Comparison of ENCODE assay signal across 8 cellular contexts in genomic region chr6:18264338-18265098, GRCh38. TPM values are rescaled to one million over a fixed set of nuclear protein-coding genes. Genes with fewer than 3 reads are reported as not detected.
DNase-seq lines count a peak whose midpoint lies in the region; ATAC-seq and TF ChIP-seq lines count a peak whose summit lies in the region.

DEK (minus strand) TSS chr6:18264530; CDS start chr6:18263987, 543 bp downstream.

- peak within 1 kb of the TSS; percentile 94 to 99 for H3K27ac ChIP-seq in ascending aorta
- peak within 1 kb of the TSS; percentile 97 for H3K27ac ChIP-seq in vagina

- intact Hi-C loops in ascending aorta (cut with DNase I), result loop anchor here (1.0 to 10.0 kb wide), 5 partner anchors 63 to 1580 kb away; partner anchors contain the start of genes KDM1B, RNF144B and TPMT
- intact Hi-C loops in vagina (cut with DNase I), result no loop called here

- peak; percentile 34 for DNase-seq in NCI-H187 treated with DMSO at 0.1 percent for 48 hours (lab: John Stamatoyannopoulos, UW)
- peak; percentile 75 for DNase-seq in T-helper 22 cell (ENCODE audit: low read depth)
- DNase-seq in ascending aorta (ENCODE audit: low spot score in 2 of 2), result peak; percentile 31 to 92
- peak; percentile 90 for DNase-seq in hepatic stellate cell (ENCODE audit: low spot score)
- peak; percentile 40 for DNase-seq in renal cortical epithelial cell (ENCODE audit: low read depth)
- peak in 1 of 2 donors; percentile 90 for DNase-seq in vagina (ENCODE audit: extremely low spot score in 2 of 2)

- H3K27me3 ChIP-seq in ascending aorta (no peaks in the 10 kb centered on the region), vagina (no peaks in the 10 kb centered on the region)

- no peaks in the 10 kb centered on the region for H3K36me3 ChIP-seq in ascending aorta
- no peaks in the 10 kb centered on the region for H3K36me3 ChIP-seq in vagina

- peaks cover 0 to 12% of the 10 kb centered on the region in 2 donors for H3K4me1 ChIP-seq in ascending aorta
- H3K4me1 ChIP-seq in vagina, result peaks cover 42% of the 10 kb centered on the region

- peak; percentile 43 for ATAC-seq in GM18498 (IDR thresholded peaks at IDR 0.05; ENCODE audit: unreplicated experiment)
- ATAC-seq in HG02938 (IDR thresholded peaks at IDR 0.05; ENCODE audit: unreplicated experiment), result peak; percentile 31

- H3K4me3 ChIP-seq in ascending aorta (peak within 1 kb of the TSS; percentile 88 to 100), vagina (peak within 1 kb of the TSS; percentile 86 to 89)

- no peaks in the 10 kb centered on the region for H3K9me3 ChIP-seq in ascending aorta
- no peaks in the 10 kb centered on the region for H3K9me3 ChIP-seq in vagina

- no peak for TF ChIP-seq POLR2A in vagina (IDR thresholded peaks at IDR 0.05)

- peak; percentile 32 to 50 (median 44) for TF ChIP-seq CTCF in ascending aorta (IDR thresholded peaks at IDR 0.05)
- TF ChIP-seq CTCF in vagina (IDR thresholded peaks at IDR 0.05), result peak in 1 of 3 experiments; percentile 33

RNA-seq across cellular contexts. Expression of gene DEK, which starts in this region (rescaled TPM):
- total RNA-seq in ascending aorta (51.2 TPM), renal cortical epithelial cell (112 and 116 TPM in 2 replicates), vagina (121 TPM)
